33 cellular contexts compared by ENCODE assay signal in genomic region chrY:19365321-19365720, GRCh38.
DNase-seq lines count a peak whose midpoint lies in the region; ATAC-seq, FAIRE-seq and TF ChIP-seq lines count a peak whose summit lies in the region.
"Had no signal": no experiment of that assay in that cellular context is flagged by ENCODE, and none has a peak within 500 bp of the region (broad histone marks: within the 10 kb centered on the region; RNA-seq: fewer than 3 reads in every experiment).

No MANE protein-coding gene starts in this region.

- H3K27me3 ChIP-seq in bronchial epithelial cell (ENCODE audit: control insufficient read depth, insufficient read depth, low read length) = no peaks in the 10 kb centered on the region
- no peaks in the 10 kb centered on the region for H3K27me3 ChIP-seq in foreskin keratinocyte
- H3K27me3 ChIP-seq: BE2C; BLaER1; BLaER1 treated with 17β-estradiol and CSF1 and Interleukin-3, amounts not matched to agents 10 nM and 100 nM had no signal

- FAIRE-seq in bronchial epithelial cell (lab: Jason Lieb, UNC) = no peak
- FAIRE-seq: A204.1, A549, D721Med had no signal

- TF ChIP-seq CTCF in bronchial epithelial cell (IDR thresholded peaks at IDR 0.05; ENCODE audit: insufficient read depth, low read length, severe bottlenecking) = no peak
- no peak for TF ChIP-seq CTCF in epithelial cell of esophagus (IDR thresholded peaks at IDR 0.05; ENCODE audit: insufficient read depth, low read depth, low read length, missing control alignments)
- no peak for TF ChIP-seq CTCF in foreskin keratinocyte (conservative IDR thresholded peaks at IDR 0.05)

- DNase-seq in bronchial epithelial cell (ENCODE audit: low read depth) (peak; percentile 67), epithelial cell of esophagus (ENCODE audit: low read depth) (peak; percentile 35), foreskin keratinocyte (peak; percentile 22 to 39), ecto neural progenitor cell (ENCODE audit: low spot score) (no peak), left colon (no peak)
- no peak for DNase-seq in activated CD8-positive, alpha-beta memory T cell treated with anti-CD3 and anti-CD28 coated beads for 24 hours
- DNase-seq: 8988T; ACHN; AML-193; BE2C; C1 segment of cervical spinal cord; Caco-2; Calu3; CD4-positive, alpha-beta memory T cell; CD4-positive, alpha-beta T cell; CD4-positive, CD25-positive, alpha-beta regulatory T cell; CD8-positive, alpha-beta memory T cell; CD8-positive, alpha-beta T cell; COR-L47; DMS 273 treated with DMSO at 0.1 percent for 48 hours; DMS153; DMS53; DMS79; DMS79 treated with DMSO at 0.1 percent for 48 hours; DND-41; EL had no signal

- ATAC-seq in foreskin keratinocyte (peak; percentile 59), left colon (no peak)
- ATAC-seq: A549; CD8-positive, alpha-beta T cell had no signal

- H3K4me1 ChIP-seq in foreskin keratinocyte = no peaks in the 10 kb centered on the region
- H3K4me1 ChIP-seq: A549; BE2C; BLaER1; BLaER1 treated with 17β-estradiol and CSF1 and Interleukin-3, amounts not matched to agents 10 nM and 100 nM; Caco-2 had no signal

- H3K4me3 ChIP-seq in bronchial epithelial cell (ENCODE audit: low read depth, low read length) = no peak overlapping the region
- H3K4me3 ChIP-seq in epithelial cell of esophagus (ENCODE audit: low read length) = no peak overlapping the region
- H3K4me3 ChIP-seq: A549; BLaER1; BLaER1 treated with 17β-estradiol and CSF1 and Interleukin-3, amounts not matched to agents 10 nM and 100 nM had no signal

- no peaks in the 10 kb centered on the region for H3K36me3 ChIP-seq in bronchial epithelial cell (ENCODE audit: control insufficient read depth, insufficient read depth, low read length)
- H3K36me3 ChIP-seq: BE2C; BLaER1; BLaER1 treated with 17β-estradiol and CSF1 and Interleukin-3, amounts not matched to agents 10 nM and 100 nM had no signal

- no peak overlapping the region for H3K27ac ChIP-seq in foreskin keratinocyte
- H3K27ac ChIP-seq: 22Rv1; A549; BLaER1; BLaER1 treated with 17β-estradiol and CSF1 and Interleukin-3, amounts not matched to agents 10 nM and 100 nM; C4-2B had no signal

- intact Hi-C loops in left colon (cut with DNase I, micrococcal nuclease) = no loop called here

Comparison
In these comparisons a context has a peak if more than half of its experiments do, and no peak if none do; other contexts are left out.
1. DNase-seq: peak in bronchial epithelial cell (single experiment), epithelial cell of esophagus (single experiment) and foreskin keratinocyte (2 of 2); none in ecto neural progenitor cell (single experiment), activated CD8-positive, alpha-beta memory T cell treated with anti-CD3 and anti-CD28 coated beads for 24 hours (single experiment) and left colon (0 of 2).